In the genomic region with DNA sequence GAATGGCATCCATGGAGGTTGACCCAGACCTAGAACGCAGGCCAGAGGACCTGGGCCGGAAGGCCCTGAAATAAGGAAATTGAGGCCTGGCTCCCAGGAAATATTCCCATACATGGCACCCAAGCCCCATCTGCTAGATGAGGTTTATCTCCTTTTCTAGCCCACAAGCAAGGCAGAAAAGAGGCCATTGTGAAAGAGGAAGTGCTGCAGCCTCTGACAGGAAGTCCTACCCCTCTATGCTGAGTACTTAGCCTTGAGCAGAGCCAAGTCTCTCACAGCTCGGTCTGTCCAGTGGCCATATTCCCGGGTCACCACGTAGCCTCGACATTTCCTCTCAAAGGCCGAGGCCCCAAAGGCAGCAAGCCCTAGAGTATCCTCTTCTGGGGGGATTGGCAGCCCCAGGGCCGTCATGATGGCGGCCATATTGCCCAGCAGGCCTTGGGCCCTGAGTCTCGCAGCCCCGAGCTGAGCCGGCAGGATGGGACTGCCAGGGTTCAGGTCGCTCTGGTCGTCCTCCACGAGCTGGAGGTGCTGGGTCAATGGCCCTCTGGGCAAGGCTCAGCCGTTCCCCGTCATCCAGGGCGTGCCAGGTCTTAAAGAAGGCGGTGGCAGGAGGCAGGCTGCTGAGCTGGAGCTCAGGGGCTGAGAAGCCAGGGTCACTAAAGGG, we compare ENCODE assay signal across 11 cellular contexts. TPM values are rescaled to one million over a fixed set of nuclear protein-coding genes. Genes with fewer than 3 reads are reported as not detected.
DNase-seq lines count a peak whose midpoint lies in the region; ATAC-seq and TF ChIP-seq lines count a peak whose summit lies in the region.
"Had no signal": no experiment of that assay in that cellular context is flagged by ENCODE, and none has a peak within 500 bp of the region (broad histone marks: within the 10 kb centered on the region; RNA-seq: fewer than 3 reads in every experiment).

No MANE protein-coding gene starts in this region.

- TF ChIP-seq CTCF in smooth muscle cell (IDR thresholded peaks at IDR 0.05; ENCODE audit: borderline replicate concordance, insufficient read depth, poor library complexity, severe bottlenecking), result no peak

- H3K4me2 ChIP-seq in smooth muscle cell, result no peak overlapping the region

- no peak overlapping the region for H3K9ac ChIP-seq in smooth muscle cell (ENCODE audit: low read depth)

- H3K27me3 ChIP-seq in smooth muscle cell (ENCODE audit: low read depth), result no peaks in the 10 kb centered on the region

- H3F3A ChIP-seq in smooth muscle cell (ENCODE audit: low read depth), result no peaks in the 10 kb centered on the region

- no peaks in the 10 kb centered on the region for H3K36me3 ChIP-seq in KOPT-K1 (ENCODE audit: insufficient read depth, low read length)
- no peaks in the 10 kb centered on the region for H3K36me3 ChIP-seq in smooth muscle cell (ENCODE audit: low read depth)

- no peak for ATAC-seq in activated naive CD8-positive, alpha-beta T cell treated with anti-CD3 and anti-CD28 coated beads, Interleukin-2, amount 50 U/mL, for 24 hours
- ATAC-seq in naive B cell (ENCODE audit: low read depth in 2 of 2), result peak; percentile 39 to 47
- ATAC-seq in GM21390 (IDR thresholded peaks at IDR 0.05; ENCODE audit: unreplicated experiment), result no peak
- ATAC-seq in GM21360 (IDR thresholded peaks at IDR 0.05; ENCODE audit: unreplicated experiment), result no peak

- H3K4me3 ChIP-seq in smooth muscle cell, result no peak overlapping the region

- H3K4me1 ChIP-seq in smooth muscle cell (ENCODE audit: low read depth), result no peaks in the 10 kb centered on the region

- H3K9me3 ChIP-seq in KOPT-K1 (ENCODE audit: insufficient read depth, low read length, poor library complexity, severe bottlenecking) (no peaks in the 10 kb centered on the region), smooth muscle cell (replicated peaks; ENCODE audit: low read depth) (no peaks in the 10 kb centered on the region)

- peaks cover 25% of the 10 kb centered on the region for H3K4me1 Mint-ChIP-seq in activated naive CD8-positive, alpha-beta T cell treated with anti-CD3 and anti-CD28 coated beads, Interleukin-2, amount 50 U/mL, for 24 hours
- H3K4me1 Mint-ChIP-seq in naive B cell, result peaks cover 16 to 27% (median 22%) of the 10 kb centered on the region in 3 donors

- no peaks in the 10 kb centered on the region for H3K27me3 Mint-ChIP-seq in activated naive CD8-positive, alpha-beta T cell treated with anti-CD3 and anti-CD28 coated beads, Interleukin-2, amount 50 U/mL, for 24 hours
- peaks cover 0 to 4% (median 0%) of the 10 kb centered on the region in 3 donors for H3K27me3 Mint-ChIP-seq in naive B cell
- H3K27me3 Mint-ChIP-seq: CD8-positive, alpha-beta memory T cell had no signal

- DNase-seq in AML-193 (lab: John Stamatoyannopoulos, UW) (peak; percentile 82 to 86), naive B cell (no peak), smooth muscle cell (lab: John Stamatoyannopoulos, UW; ENCODE audit: unreplicated experiment) (no peak), iPS-NIHi7 (ENCODE audit: extremely low spot score) (no peak)
- no peak for DNase-seq in activated naive CD8-positive, alpha-beta T cell treated with anti-CD3 and anti-CD28 coated beads, Interleukin-2, amount 50 U/mL, for 24 hours
- DNase-seq: activated naive CD4-positive, alpha-beta T cell; CD8-positive, alpha-beta memory T cell; NCI-H1417 had no signal

- H3K36me3 Mint-ChIP-seq in activated naive CD8-positive, alpha-beta T cell treated with anti-CD3 and anti-CD28 coated beads, Interleukin-2, amount 50 U/mL, for 24 hours (ENCODE audit: low read depth), result no peaks in the 10 kb centered on the region
- peaks cover 0 to 7% of the 10 kb centered on the region in 2 donors for H3K36me3 Mint-ChIP-seq in naive B cell

- H3K27ac Mint-ChIP-seq in activated naive CD8-positive, alpha-beta T cell treated with anti-CD3 and anti-CD28 coated beads, Interleukin-2, amount 50 U/mL, for 24 hours, result peak overlapping the region; percentile 98
- H3K27ac Mint-ChIP-seq in naive B cell, result peak overlapping the region in 2 of 6 donors; percentile 59 to 85

- peaks cover 5% of the 10 kb centered on the region for H3K9me3 Mint-ChIP-seq in activated naive CD8-positive, alpha-beta T cell treated with anti-CD3 and anti-CD28 coated beads, Interleukin-2, amount 50 U/mL, for 24 hours
- peaks cover 0 to 4% (median 0%) of the 10 kb centered on the region in 7 donors for H3K9me3 Mint-ChIP-seq in naive B cell

- H4K20me1 ChIP-seq in smooth muscle cell (ENCODE audit: low read depth), result no peaks in the 10 kb centered on the region

- H2AFZ ChIP-seq in smooth muscle cell (ENCODE audit: low read depth), result no peak overlapping the region

- 96% methylated on average over 19 of the region's 19 CpGs for WGBS in smooth muscle cell (ENCODE audit: low lambda C conversion rate)

- H3K27ac ChIP-seq in KOPT-K1 (ENCODE audit: low read depth, low read length, poor library complexity, severe bottlenecking), result peak overlapping the region; percentile 87
- H3K27ac ChIP-seq in smooth muscle cell (ENCODE audit: low read depth), result no peak overlapping the region

- no peaks in the 10 kb centered on the region for H3K79me2 ChIP-seq in smooth muscle cell (ENCODE audit: low read depth)

- no peak overlapping the region for H3K4me3 Mint-ChIP-seq in activated naive CD8-positive, alpha-beta T cell treated with anti-CD3 and anti-CD28 coated beads, Interleukin-2, amount 50 U/mL, for 24 hours
- H3K4me3 Mint-ChIP-seq in naive B cell, result peak overlapping the region in 6 of 8 donors; percentile 21 to 88 (median 54)

RNA-seq across cellular contexts. Expression of a gene that starts 7.8 kb away (rescaled TPM):
- polyA plus RNA-seq in naive B cell (ENCODE audit: low read depth in 6 of 6) (under 1 TPM in 3 of 6 donors, not detected in 3; 0.40 to 0.67 (median 0.47) TPM), smooth muscle cell (8.1 and 8.2 TPM in 2 replicates)
- 0.76 and 1.7 TPM in 2 replicates for total RNA-seq in smooth muscle cell
- polyA plus RNA-seq: CD8-positive, alpha-beta memory T cell had no signal

RNA-seq across cellular contexts. Expression of a gene that starts 10.4 kb away (rescaled TPM):
- polyA plus RNA-seq in naive B cell (ENCODE audit: low read depth in 6 of 6) (10 to 100 TPM; 29.4 to 40.3 (median 33.1) TPM), smooth muscle cell (68.1 and 76.1 TPM in 2 replicates)
- total RNA-seq in smooth muscle cell, result 27.8 and 34.2 TPM in 2 replicates

RNA-seq across cellular contexts. Expression of a gene that starts 19.1 kb away (rescaled TPM):
- polyA plus RNA-seq in naive B cell (ENCODE audit: low read depth in 6 of 6) (under 1 TPM in 4 of 6 donors, not detected in 2; 0.21 to 0.48 (median 0.27) TPM), smooth muscle cell (1.3 and 1.6 TPM in 2 replicates)
- 4.5 and 8.5 TPM in 2 replicates for total RNA-seq in smooth muscle cell

RNA-seq across cellular contexts. Expression of a gene that starts 44.6 kb away (rescaled TPM):
- polyA plus RNA-seq in naive B cell (ENCODE audit: low read depth in 6 of 6), result 10 to 100 TPM; 65.8 to 83.4 (median 78.3) TPM
- total RNA-seq in smooth muscle cell, result 33.7 and 34.9 TPM in 2 replicates
- polyA plus RNA-seq in smooth muscle cell, result 39.4 and 44.0 TPM in 2 replicates

RNA-seq across cellular contexts. Expression of a gene that starts 53.3 kb away (rescaled TPM):
- polyA plus RNA-seq in naive B cell (ENCODE audit: low read depth in 6 of 6), result 1 to 10 TPM in 2 of 6 donors, under 1 TPM in 3, not detected in 1; 0.69 to 2.8 (median 0.85) TPM
- total RNA-seq in smooth muscle cell, result 1.9 and 2.9 TPM in 2 replicates
- 1.2 and 3.3 TPM in 2 replicates for polyA plus RNA-seq in smooth muscle cell

Comparison
In these comparisons a context has a peak if more than half of its experiments do, and no peak if none do; other contexts are left out.
1. DNase-seq: peak in AML-193 (2 of 2); none in activated naive CD8-positive, alpha-beta T cell treated with anti-CD3 and anti-CD28 coated beads, Interleukin-2, amount 50 U/mL, for 24 hours (single experiment), naive B cell (single experiment), smooth muscle cell (single experiment) and iPS-NIHi7 (single experiment).
2. ATAC-seq: peak in naive B cell (2 of 2); none in activated naive CD8-positive, alpha-beta T cell treated with anti-CD3 and anti-CD28 coated beads, Interleukin-2, amount 50 U/mL, for 24 hours (single experiment), GM21390 (single experiment) and GM21360 (single experiment).